Comparison of ENCODE assay signal across 8 cellular contexts in genomic region chr1:231417503-231417902, GRCh38. TPM values are rescaled to one million over a fixed set of nuclear protein-coding genes. Genes with fewer than 3 reads are reported as not detected.
DNase-seq lines count a peak whose midpoint lies in the region; ATAC-seq, FAIRE-seq and TF ChIP-seq lines count a peak whose summit lies in the region.

No MANE protein-coding gene starts in this region.

- no peak for ATAC-seq in Right ventricle myocardium inferior
- no peak for ATAC-seq in HepG2
- ATAC-seq in upper lobe of left lung (ENCODE audit: low FRiP score in 2 of 2): no peak

- CTCF ChIA-PET in HepG2 (lab: Yijun Ruan, JAX; ENCODE audit: low intra/inter-chr PET ratio, low total read pairs): no interaction called here
- CTCF ChIA-PET in HEK293T (lab: Yijun Ruan, JAX): interaction anchor here (0.6 kb wide), 1 partner anchor 1533 kb away, joined by 3 read pairs; no protein-coding TSS in a partner anchor

- peaks cover under 1% of the 10 kb centered on the region for H3K27me3 Mint-ChIP-seq in activated T-helper 2 cell treated with anti-CD3 and anti-CD28 coated beads, Interferon-gamma antibody, Interleukin-2, Interleukin-4, amounts not matched to agents 10 μg/mL and 5 μg/mL and 100 μg/mL, durations not matched to agents 14 hours and 24 hours and 36 hours (ENCODE audit: low read depth)

- TF ChIP-seq EP300 in HepG2 (IDR thresholded peaks at IDR 0.05; ENCODE audit: low read depth in 2 of 2, low read length in 2 of 2): no peak
- TF ChIP-seq EP300 in HepG2 (CRISPR knock-in tag; IDR thresholded peaks at IDR 0.05; ENCODE audit: borderline replicate concordance): no peak
- TF ChIP-seq EP300 in upper lobe of left lung (IDR thresholded peaks at IDR 0.05): no peak

- H3K27ac ChIP-seq in left ventricle myocardium inferior (replicated peaks): no peak overlapping the region
- no peak overlapping the region for H3K27ac ChIP-seq in HepG2 (ENCODE audit: extremely low read length, insufficient read depth, low read length)
- H3K27ac ChIP-seq in vagina: no peak overlapping the region
- no peak overlapping the region for H3K27ac ChIP-seq in upper lobe of left lung

- TF ChIP-seq RAD21 in HepG2 (CRISPR knock-in tag; IDR thresholded peaks at IDR 0.05): no peak

- H3K4me3 ChIP-seq in left ventricle myocardium inferior: peak overlapping the region; percentile 85
- peak overlapping the region; percentile 80 to 100 (median 99) for H3K4me3 ChIP-seq in HepG2 (replicated peaks in 1 of 3; ENCODE audit: insufficient read depth in 1 of 3, low read depth in 2 of 3, low read length in 3 of 3)
- peak overlapping the region; percentile 18 to 79 for H3K4me3 ChIP-seq in vagina
- H3K4me3 ChIP-seq in upper lobe of left lung: peak overlapping the region in 2 of 4 donors; percentile 4

- peak overlapping the region; percentile 86 for H3K4me2 ChIP-seq in HepG2 (ENCODE audit: low read depth, low read length)

- H3K79me2 ChIP-seq in HepG2 (ENCODE audit: insufficient read depth, low read length): peaks cover 92% of the 10 kb centered on the region

- H3K36me3 ChIP-seq in left ventricle myocardium inferior (no peaks in the 10 kb centered on the region), HepG2 (replicated peaks in 1 of 2; ENCODE audit: control insufficient read depth in 1 of 2, insufficient read depth in 2 of 2, low read length in 2 of 2) (peaks cover 2 to 22% of the 10 kb centered on the region in 2 experiments), vagina (peaks cover 0 to 5% of the 10 kb centered on the region in 2 donors), upper lobe of left lung (no peaks in the 10 kb centered on the region)

- H3K9me3 ChIP-seq in left ventricle myocardium inferior (replicated peaks) (no peaks in the 10 kb centered on the region), HepG2 (ENCODE audit: low read length) (no peaks in the 10 kb centered on the region), vagina (no peaks in the 10 kb centered on the region), upper lobe of left lung (no peaks in the 10 kb centered on the region)

- TF ChIP-seq POLR2A in HepG2 (IDR thresholded peaks at IDR 0.05; ENCODE audit: insufficient read depth in 1 of 2, low read depth in 2 of 2, low read length in 2 of 2): no peak
- no peak for TF ChIP-seq POLR2A in vagina (IDR thresholded peaks at IDR 0.05)
- TF ChIP-seq POLR2A in upper lobe of left lung (IDR thresholded peaks at IDR 0.05): no peak

- no peak for TF ChIP-seq CTCF in left ventricle myocardium inferior (IDR thresholded peaks at IDR 0.05; ENCODE audit: borderline replicate concordance)
- no peak for TF ChIP-seq CTCF in HepG2 (CRISPR knock-in tag; IDR thresholded peaks at IDR 0.05)
- TF ChIP-seq CTCF in vagina (IDR thresholded peaks at IDR 0.05): no peak
- TF ChIP-seq CTCF in upper lobe of left lung (IDR thresholded peaks at IDR 0.05): no peak

- no peaks in the 10 kb centered on the region for H3K27me3 ChIP-seq in left ventricle myocardium inferior (ENCODE audit: low read depth)
- H3K27me3 ChIP-seq in HepG2 (ENCODE audit: control insufficient read depth in 1 of 2, insufficient read depth in 2 of 2, low read length in 2 of 2): no peaks in the 10 kb centered on the region; a peak in 1 of 5 replicates
- no peaks in the 10 kb centered on the region for H3K27me3 ChIP-seq in vagina
- H3K27me3 ChIP-seq in upper lobe of left lung: no peaks in the 10 kb centered on the region

- peak overlapping the region; percentile 2 for H3K27ac Mint-ChIP-seq in activated T-helper 2 cell treated with anti-CD3 and anti-CD28 coated beads, Interferon-gamma antibody, Interleukin-2, Interleukin-4, amounts not matched to agents 10 μg/mL and 5 μg/mL and 100 μg/mL, durations not matched to agents 14 hours and 24 hours and 36 hours

- no TSS peak for BruUV-seq in HepG2 (replicated peaks; lab: Mats Ljungman, UMichigan)

- no peaks in the 10 kb centered on the region for H3K9me3 Mint-ChIP-seq in activated T-helper 2 cell treated with anti-CD3 and anti-CD28 coated beads, Interferon-gamma antibody, Interleukin-2, Interleukin-4, amounts not matched to agents 10 μg/mL and 5 μg/mL and 100 μg/mL, durations not matched to agents 14 hours and 24 hours and 36 hours

- H3K4me1 ChIP-seq in left ventricle myocardium inferior (peaks cover 94% of the 10 kb centered on the region), HepG2 (ENCODE audit: insufficient read depth, low read length) (peaks cover 49% of the 10 kb centered on the region), vagina (peaks cover 73% of the 10 kb centered on the region), upper lobe of left lung (peaks cover 31 to 58% (median 38%) of the 10 kb centered on the region in 4 donors)

- peaks cover 59% of the 10 kb centered on the region for H3K4me1 Mint-ChIP-seq in activated T-helper 2 cell treated with anti-CD3 and anti-CD28 coated beads, Interferon-gamma antibody, Interleukin-2, Interleukin-4, amounts not matched to agents 10 μg/mL and 5 μg/mL and 100 μg/mL, durations not matched to agents 14 hours and 24 hours and 36 hours (ENCODE audit: low read depth)

- POLR2A ChIA-PET in HepG2 (lab: Yijun Ruan, JAX): interaction anchor here (1.0 to 1.2 kb wide), 2 partner anchors 25 to 80 kb away, joined by 3 read pairs; partner anchors contain the start of genes EXOC8 and SPRTN
- POLR2A ChIA-PET in HEK293T (lab: Yijun Ruan, JAX): interaction anchor here (1.0 kb wide), 1 partner anchor 22 kb away, joined by 3 read pairs; no protein-coding TSS in a partner anchor

- intact Hi-C loops in left ventricle myocardium inferior (cut with micrococcal nuclease) (loop anchor here (10.0 kb wide), 2 partner anchors 53 to 117 kb away; no protein-coding TSS in a partner anchor), Right ventricle myocardium inferior (cut with DNase I) (no loop called here), HepG2 (cut with micrococcal nuclease; ENCODE audit: unreplicated experiment) (loop anchor here (5.0 kb wide), 1 partner anchor 35 kb away; no protein-coding TSS in a partner anchor), vagina (cut with DNase I) (no loop called here)
- intact Hi-C loops in activated T-helper 2 cell treated with anti-CD3 and anti-CD28 coated beads, Interferon-gamma antibody, Interleukin-2, Interleukin-4, amounts not matched to agents 10 μg/mL and 5 μg/mL and 100 μg/mL, durations not matched to agents 14 hours and 24 hours and 36 hours (cut with micrococcal nuclease): no loop called here

- 8% methylated on average over 2 of the region's 2 CpGs for WGBS in HepG2 (ENCODE audit: low lambda C conversion rate)
- 72 to 76% methylated on average over 2 of the region's 2 CpGs for WGBS in upper lobe of left lung, 2 donors

- no peak overlapping the region for H2AFZ ChIP-seq in HepG2 (ENCODE audit: low read length)

- H3K36me3 Mint-ChIP-seq in activated T-helper 2 cell treated with anti-CD3 and anti-CD28 coated beads, Interferon-gamma antibody, Interleukin-2, Interleukin-4, amounts not matched to agents 10 μg/mL and 5 μg/mL and 100 μg/mL, durations not matched to agents 14 hours and 24 hours and 36 hours (ENCODE audit: low read depth): peaks cover 50% of the 10 kb centered on the region

- peak overlapping the region; percentile 28 for H3K4me3 Mint-ChIP-seq in activated T-helper 2 cell treated with anti-CD3 and anti-CD28 coated beads, Interferon-gamma antibody, Interleukin-2, Interleukin-4, amounts not matched to agents 10 μg/mL and 5 μg/mL and 100 μg/mL, durations not matched to agents 14 hours and 24 hours and 36 hours (ENCODE audit: low read depth)

- DNase-seq in left ventricle myocardium inferior: no peak
- no peak for DNase-seq in Right ventricle myocardium inferior (ENCODE audit: missing footprints)
- no peak for DNase-seq in activated T-helper 2 cell treated with anti-CD3 and anti-CD28 coated beads, Interferon-gamma antibody, Interleukin-2, Interleukin-4, amounts not matched to agents 10 μg/mL and 5 μg/mL and 100 μg/mL, durations not matched to agents 14 hours and 24 hours and 36 hours (ENCODE audit: low spot score)
- peak; percentile 27 for DNase-seq in HepG2 (ENCODE audit: low spot score)
- no peak for DNase-seq in vagina (ENCODE audit: extremely low spot score in 2 of 2)
- no peak for DNase-seq in upper lobe of left lung
- no peak for DNase-seq in NCI-H526 (lab: John Stamatoyannopoulos, UW)
- DNase-seq in HEK293T (ENCODE audit: extremely low spot score): no peak

- no peak for FAIRE-seq in HepG2 (lab: Jason Lieb, UNC)

- in situ Hi-C loops in HepG2 (cut with HindIII; ENCODE audit: extremely low pct_ligation_motif_present, low pct_unique_long_range_greater_than_20kb): no loop called here

- H4K20me1 ChIP-seq in HepG2 (ENCODE audit: insufficient read depth, low read length): peaks cover 86% of the 10 kb centered on the region

- peak overlapping the region; percentile 87 for H3K9ac ChIP-seq in HepG2 (ENCODE audit: insufficient read depth, low read depth, low read length)

TF ChIP-seq in HEK293T, 16 proteins besides CTCF, POLR2A, EP300 and RAD21 (continues in another document):
- no peak for TF ChIP-seq FOXA1 (IDR thresholded peaks at IDR 0.05)

RNA-seq across cellular contexts. Expression of gene EGLN1, which starts 4.6 kb away (rescaled TPM):
- total RNA-seq in left ventricle myocardium inferior: 83.2 TPM
- 86.0 TPM for total RNA-seq in Right ventricle myocardium inferior
- 20.2 and 24.4 TPM in 2 replicates for total RNA-seq in activated T-helper 2 cell treated with anti-CD3 and anti-CD28 coated beads, Interferon-gamma antibody, Interleukin-2, Interleukin-4, amounts not matched to agents 10 μg/mL and 5 μg/mL and 100 μg/mL, durations not matched to agents 14 hours and 24 hours and 36 hours
- total RNA-seq in HepG2 (2016; rRNA removed; fragmentation: Illumina TruSeq; extraction: Trizol): 34.4 and 38.2 TPM in 2 replicates
- 5.4 and 8.9 TPM in 2 replicates for total RNA-seq in HepG2 (2016; cell fraction: cytosol; rRNA removed; fragmentation: Illumina TruSeq; extraction: Trizol; ENCODE audit: low read depth)
- 35.4 and 39.1 TPM in 2 replicates for total RNA-seq in HepG2 (2016; cell fraction: insoluble cytoplasmic fraction; rRNA removed; fragmentation: Illumina TruSeq; extraction: Trizol)
- total RNA-seq in HepG2 (2016; cell fraction: membrane; rRNA removed; fragmentation: Illumina TruSeq; extraction: Trizol): 24.6 TPM in 2 replicates
- 18.5 and 19.0 TPM in 2 replicates for total RNA-seq in HepG2 (2016; cell fraction: nucleus; rRNA removed; fragmentation: Illumina TruSeq; extraction: Trizol)
- polyA plus RNA-seq in HepG2 (2011; rRNA removed): 34.0 and 44.1 TPM in 2 replicates
- polyA plus RNA-seq in HepG2 (2011; cell fraction: cytosol; rRNA removed): 14.2 and 22.5 TPM in 2 replicates
- 10.6 and 13.2 TPM in 2 replicates for polyA plus RNA-seq in HepG2 (2011; cell fraction: nucleus; rRNA removed)
- polyA plus RNA-seq in HepG2 (2012): 42.4 and 51.8 TPM in 2 replicates
- polyA plus RNA-seq in HepG2 (2016; cell fraction: cytosol; fragmentation: Illumina TruSeq; extraction: Trizol; ENCODE audit: low read depth): 3.9 and 5.0 TPM in 2 replicates
- polyA plus RNA-seq in HepG2 (2016; cell fraction: insoluble cytoplasmic fraction; fragmentation: Illumina TruSeq; extraction: Trizol; ENCODE audit: low read depth): 29.2 and 31.8 TPM in 2 replicates
- 12.2 and 13.6 TPM in 2 replicates for polyA plus RNA-seq in HepG2 (2016; cell fraction: membrane; fragmentation: Illumina TruSeq; extraction: Trizol; ENCODE audit: low read depth)
- polyA plus RNA-seq in HepG2 (2016; cell fraction: nucleus; fragmentation: Illumina TruSeq; extraction: Trizol; ENCODE audit: insufficient read depth, low read depth): 14.1 and 15.7 TPM in 2 replicates
- polyA minus RNA-seq in HepG2 (2011; rRNA and poly(A)+ RNA removed; ENCODE audit: low replicate concordance): 10.6 and 21.6 TPM in 2 replicates
- polyA minus RNA-seq in HepG2 (2011; cell fraction: cytosol; rRNA and poly(A)+ RNA removed): 37.5 and 53.9 TPM in 2 replicates
- polyA minus RNA-seq in HepG2 (2011; cell fraction: nucleus; rRNA and poly(A)+ RNA removed): 54.3 and 59.9 TPM in 2 replicates
- 26.3 TPM for total RNA-seq in vagina
- 10 to 100 TPM; 19.9 to 30.4 (median 22.8) TPM for total RNA-seq in upper lobe of left lung

Comparison
In these comparisons a context has a peak if more than half of its experiments do, and no peak if none do; other contexts are left out.
1. intact Hi-C loops: an anchor here in left ventricle myocardium inferior (10.0 kb wide) and HepG2 (5.0 kb wide); none called in Right ventricle myocardium inferior, activated T-helper 2 cell treated with anti-CD3 and anti-CD28 coated beads, Interferon-gamma antibody, Interleukin-2, Interleukin-4, amounts not matched to agents 10 μg/mL and 5 μg/mL and 100 μg/mL, durations not matched to agents 14 hours and 24 hours and 36 hours and vagina.